In genomic region chr17:28912281-28912937, GRCh38 we compare ENCODE assay signal across 11 cellular contexts. TPM values are rescaled to one million over a fixed set of nuclear protein-coding genes. Genes with fewer than 3 reads are reported as not detected.
DNase-seq lines count a peak whose midpoint lies in the region; ATAC-seq and TF ChIP-seq lines count a peak whose summit lies in the region.
"Had no signal": no experiment of that assay in that cellular context is flagged by ENCODE, and none has a peak within 500 bp of the region (broad histone marks: within the 10 kb centered on the region; RNA-seq: fewer than 3 reads in every experiment).

No MANE protein-coding gene starts in this region.

- H3K9me3 Mint-ChIP-seq in HFFc6 = peaks cover 4% of the 10 kb centered on the region; the same call in 1 of the 2 replicates

- no peaks in the 10 kb centered on the region; the same call in 1 of the 2 replicates for H3K27me3 Mint-ChIP-seq in HFFc6 (ENCODE audit: insufficient read depth)

- no peaks in the 10 kb centered on the region for H4K20me1 ChIP-seq in mammary epithelial cell (ENCODE audit: insufficient read depth, low read length)

- H3K9me3 ChIP-seq in BE2C (no peaks in the 10 kb centered on the region), mammary epithelial cell (replicated peaks; ENCODE audit: insufficient read depth, low read length) (peaks cover 9% of the 10 kb centered on the region)
- H3K9me3 ChIP-seq: heart left ventricle had no signal

- in situ Hi-C loops in mammary epithelial cell (cut with MboI; ENCODE audit: low sequenced_read_pairs in 2 of 2) = no loop called here

- no peaks in the 10 kb centered on the region for H3K79me2 ChIP-seq in mammary epithelial cell (ENCODE audit: insufficient read depth, low read length)

- WGBS in mammary epithelial cell (ENCODE audit: low coverage, missing lambda C conversion rate) = 86% methylated on average over 19 of the region's 20 CpGs

- BruUV-seq in mammary epithelial cell (replicated peaks; lab: Mats Ljungman, UMichigan) = TSS peak; percentile 13

- no peak overlapping the region for H3K27ac ChIP-seq in mammary epithelial cell (ENCODE audit: insufficient read depth, low read depth, low read length)
- H3K27ac ChIP-seq: heart left ventricle, parathyroid adenoma had no signal

- CTCF ChIA-PET in mammary epithelial cell (lab: Charles Lee; ENCODE audit: low non-redundant PET) = interaction anchor here (0.5 to 0.9 kb wide), 2 partner anchors 39 to 163 kb away, joined by 3 to 7 read pairs; partner anchors contain the start of gene PHF12

- TF ChIP-seq CTCF in BE2C (IDR thresholded peaks at IDR 0.05; ENCODE audit: low read depth, low read length) (peak; percentile 30; the same call in 1 of the 2 replicates), HFFc6 (IDR thresholded peaks at IDR 0.05) (peak; percentile 55), mammary epithelial cell (conservative IDR thresholded peaks at IDR 0.05 in 1 of 2, IDR thresholded peaks at IDR 0.05 in 1 of 2; ENCODE audit: extremely low read depth in 1 of 2, insufficient read depth in 1 of 2, low read depth in 1 of 2, low read length in 2 of 2) (peak in 1 of 2 donors; percentile 25)

- ATAC-seq in HG02571 (IDR thresholded peaks at IDR 0.05; ENCODE audit: unreplicated experiment) = no peak
- ATAC-seq: heart left ventricle had no signal

- H3K9ac ChIP-seq in mammary epithelial cell (ENCODE audit: insufficient read depth, low read length) = no peak overlapping the region
- H3K9ac ChIP-seq: parathyroid adenoma had no signal

- H3K36me3 Mint-ChIP-seq in HFFc6 (ENCODE audit: low read depth) = peaks cover 41% of the 10 kb centered on the region

- no peaks in the 10 kb centered on the region for H3K4me1 ChIP-seq in BE2C
- peaks cover 4% of the 10 kb centered on the region for H3K4me1 ChIP-seq in mammary epithelial cell (ENCODE audit: insufficient read depth, low read length)
- H3K4me1 ChIP-seq: parathyroid adenoma had no signal

- no peak overlapping the region for H2AFZ ChIP-seq in mammary epithelial cell (ENCODE audit: low read depth, low read length)
- H2AFZ ChIP-seq: parathyroid adenoma had no signal

- peaks cover 80% of the 10 kb centered on the region for H3K36me3 ChIP-seq in BE2C
- H3K36me3 ChIP-seq in mammary epithelial cell (ENCODE audit: insufficient read depth, low read length) = peaks cover 54% of the 10 kb centered on the region

- no peak overlapping the region for H3K4me3 Mint-ChIP-seq in HFFc6

- peaks cover 40% of the 10 kb centered on the region for H3K4me1 Mint-ChIP-seq in HFFc6 (ENCODE audit: low read depth)

- H3K27me3 ChIP-seq in BE2C (no peaks in the 10 kb centered on the region), mammary epithelial cell (ENCODE audit: insufficient read depth, low read length) (no peaks in the 10 kb centered on the region)
- H3K27me3 ChIP-seq: heart left ventricle had no signal

- H3K4me3 ChIP-seq in BE2C (ENCODE audit: low read depth, low read length) (no peak overlapping the region), mammary epithelial cell (replicated peaks in 1 of 3; ENCODE audit: insufficient read depth in 1 of 3, low read depth in 2 of 3, low read length in 3 of 3) (no peak overlapping the region)
- H3K4me3 ChIP-seq: heart left ventricle had no signal

- no peak for DNase-seq in BE2C
- no peak for DNase-seq in HFFc6
- no peak for DNase-seq in mammary epithelial cell
- DNase-seq in midbrain (lab: John Stamatoyannopoulos, UW) = peak; percentile 16
- DNase-seq in activated effector memory CD4-positive, alpha-beta T cell treated with Interleukin-2 at 50 U/mL for 16 hours = no peak
- DNase-seq in SKM-1 treated with dmso at 0.1 percent for 144 hours (lab: John Stamatoyannopoulos, UW; ENCODE audit: unreplicated experiment) = no peak
- DNase-seq in activated CD4-positive, CD25-positive, alpha-beta regulatory T cell treated with anti-CD3 and anti-CD28 coated beads, Interleukin-2, amount 50 U/mL, for 72 hours = no peak
- DNase-seq: DMS79 treated with DMSO at 0.1 percent for 48 hours, heart left ventricle had no signal

- intact Hi-C loops in mammary epithelial cell (cut with micrococcal nuclease) = no loop called here

- H3K4me2 ChIP-seq in mammary epithelial cell (ENCODE audit: insufficient read depth, low read depth, low read length) = no peak overlapping the region

- no peak overlapping the region for H3K27ac Mint-ChIP-seq in HFFc6

- dilution Hi-C loops in mammary epithelial cell (cut with HindIII; ENCODE audit: low sequenced_read_pairs) = no loop called here

RNA-seq across cellular contexts. Expression of gene DHRS13, which starts 9.5 kb away (rescaled TPM):
- polyA plus RNA-seq in BE2C (2012; ENCODE audit: insufficient read depth, insufficient read length, low read depth) = 14.8 TPM
- 1 to 10 TPM; 1.5 to 3.0 (median 2.2) TPM for total RNA-seq in HFFc6 (2021; fragmentation: NEBNext Ultra II Directional; extraction: Animal tissue kit (Norgen Biotek cat#: 25700))
- total RNA-seq in mammary epithelial cell = 1 to 10 TPM; 2.3 to 7.3 TPM
- 7.9 TPM for polyA plus RNA-seq in mammary epithelial cell
- polyA minus RNA-seq in mammary epithelial cell = 6.2 TPM

RNA-seq across cellular contexts. Expression of gene FLOT2, which starts 14.9 kb away (rescaled TPM):
- polyA plus RNA-seq in BE2C (2012; ENCODE audit: insufficient read depth, insufficient read length, low read depth) = 53.5 TPM
- total RNA-seq in HFFc6 (2021; fragmentation: NEBNext Ultra II Directional; extraction: Animal tissue kit (Norgen Biotek cat#: 25700)) = 10 to 100 TPM; 46.7 to 85.7 (median 77.9) TPM
- total RNA-seq in mammary epithelial cell = 100 to 1,000 TPM in 1 of 2 donors, 10 to 100 TPM in 1; 80.2 to 129 TPM
- 105 TPM for polyA plus RNA-seq in mammary epithelial cell
- 226 TPM for polyA minus RNA-seq in mammary epithelial cell

RNA-seq across cellular contexts. Expression of gene PHF12, which starts 38.9 kb away (rescaled TPM):
- polyA plus RNA-seq in BE2C (2012; ENCODE audit: insufficient read depth, insufficient read length, low read depth) = 43.0 TPM
- total RNA-seq in HFFc6 (2021; fragmentation: NEBNext Ultra II Directional; extraction: Animal tissue kit (Norgen Biotek cat#: 25700)) = 10 to 100 TPM; 26.4 to 33.6 (median 29.8) TPM
- 10 to 100 TPM; 22.7 to 31.1 TPM for total RNA-seq in mammary epithelial cell
- 17.8 TPM for polyA plus RNA-seq in mammary epithelial cell
- polyA minus RNA-seq in mammary epithelial cell = 60.6 TPM

RNA-seq across cellular contexts. Expression of gene ERAL1, which starts 57.6 kb away (rescaled TPM):
- 47.0 TPM for polyA plus RNA-seq in BE2C (2012; ENCODE audit: insufficient read depth, insufficient read length, low read depth)
- 10 to 100 TPM; 43.3 to 55.1 (median 46.1) TPM for total RNA-seq in HFFc6 (2021; fragmentation: NEBNext Ultra II Directional; extraction: Animal tissue kit (Norgen Biotek cat#: 25700))
- total RNA-seq in mammary epithelial cell = 10 to 100 TPM; 48.4 to 53.2 TPM
- polyA plus RNA-seq in mammary epithelial cell = 68.5 TPM
- polyA minus RNA-seq in mammary epithelial cell = 83.1 TPM
